Comparison of ENCODE assay signal across 9 cellular contexts in genomic region chr15:95205101-95205500, GRCh38.
"Had no signal": no experiment of that assay in that cellular context is flagged by ENCODE, and none has a peak within 500 bp of the region (broad histone marks: within the 10 kb centered on the region; RNA-seq: fewer than 3 reads in every experiment).

No MANE protein-coding gene starts in this region.

- H3K27ac Mint-ChIP-seq: HFFc6 had no signal

- ATAC-seq: HCT116, K562 had no signal

- H3K36me3 ChIP-seq: HAP-1 had no signal

- H3K4me3 ChIP-seq: GM23248, HAP-1, K562 had no signal

- DNase-seq: GOT3, H7, HFFc6, IMR-90 had no signal

- H3K4me3 Mint-ChIP-seq: HFFc6 had no signal

- FAIRE-seq: HTR-8/SVneo, K562 had no signal
